ENCODE assay signal across 9 cellular contexts in the genomic region with DNA sequence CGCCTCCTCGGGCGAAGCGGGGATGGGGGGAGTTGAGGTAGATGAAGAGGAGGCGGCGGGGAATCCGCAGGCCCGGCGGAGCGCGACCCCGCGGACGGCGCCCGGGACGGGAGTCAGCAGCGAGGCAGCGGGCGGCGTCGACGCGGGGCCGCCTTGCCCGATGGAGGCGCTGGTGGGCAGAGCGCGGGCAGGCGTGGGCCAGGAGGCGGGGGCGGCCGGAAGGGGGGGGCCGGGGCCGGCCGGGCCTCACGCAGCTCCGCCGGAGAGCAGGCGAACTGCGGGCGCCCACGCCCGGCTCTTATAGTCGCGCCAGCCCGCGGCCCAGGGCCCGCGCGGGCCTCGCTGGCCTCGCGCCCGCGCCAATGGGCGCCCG. TPM values are rescaled to one million over a fixed set of nuclear protein-coding genes. Genes with fewer than 3 reads are reported as not detected.
DNase-seq lines count a peak whose midpoint lies in the region; ATAC-seq and TF ChIP-seq lines count a peak whose summit lies in the region.
"Had no signal": no experiment of that assay in that cellular context is flagged by ENCODE, and none has a peak within 500 bp of the region (broad histone marks: within the 10 kb centered on the region; RNA-seq: fewer than 3 reads in every experiment).

A gene with protein sequence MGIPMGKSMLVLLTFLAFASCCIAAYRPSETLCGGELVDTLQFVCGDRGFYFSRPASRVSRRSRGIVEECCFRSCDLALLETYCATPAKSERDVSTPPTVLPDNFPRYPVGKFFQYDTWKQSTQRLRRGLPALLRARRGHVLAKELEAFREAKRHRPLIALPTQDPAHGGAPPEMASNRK (minus strand): TSS at position 272 of the 373 bp plus-strand sequence. CDS start 3,866 bp downstream, outside the sequence.

- no peak for TF ChIP-seq POLR2A in breast epithelium (IDR thresholded peaks at IDR 0.05)

- H3K9me3 Mint-ChIP-seq in T-helper 1 cell treated with Interleukin-12 subunit alpha and Interleukin-12 subunit beta and Interleukin-4 antibody, amounts not matched to agents 30 μg/mL and 1 μg/mL, for 36 hours: no peaks in the 10 kb centered on the region

- in situ Hi-C loops in HAP-1 (cut with MboI; ENCODE audit: low sequenced_read_pairs): no loop called here

- H3K4me1 ChIP-seq in breast epithelium (peaks cover 8 to 17% of the 10 kb centered on the region in 2 donors), liver (ENCODE audit: control insufficient read depth in 4 of 4, insufficient read depth in 4 of 4, low read length in 3 of 4) (peaks cover 16 to 43% (median 29%) of the 10 kb centered on the region in 4 donors), thymus (ENCODE audit: control insufficient read depth, insufficient read depth, low read length) (no peaks in the 10 kb centered on the region), HAP-1 (no peaks in the 10 kb centered on the region)

- no peak for DNase-seq in T-helper 1 cell
- DNase-seq in breast epithelium (ENCODE audit: low spot score in 2 of 2): no peak
- DNase-seq in DMS53 (lab: John Stamatoyannopoulos, UW): no peak
- no peak for DNase-seq in HAP-1 (ENCODE audit: low spot score in 2 of 2)

- no peak within 1 kb of the TSS for H3K27ac Mint-ChIP-seq in T-helper 1 cell treated with Interleukin-12 subunit alpha and Interleukin-12 subunit beta and Interleukin-4 antibody, amounts not matched to agents 30 μg/mL and 1 μg/mL, for 36 hours

- no peaks in the 10 kb centered on the region for H3K36me3 Mint-ChIP-seq in T-helper 1 cell treated with Interleukin-12 subunit alpha and Interleukin-12 subunit beta and Interleukin-4 antibody, amounts not matched to agents 30 μg/mL and 1 μg/mL, for 36 hours (ENCODE audit: low read depth)

- TF ChIP-seq CTCF in breast epithelium (IDR thresholded peaks at IDR 0.05) (no peak), liver (IDR thresholded peaks at IDR 0.05; ENCODE audit: low read depth, low read length, missing input control) (no peak)

- WGBS in liver: 29% methylated on average over 58 of the region's 58 CpGs
- 2% methylated on average over 57 of the region's 58 CpGs for WGBS in thymus

- H3K9me3 ChIP-seq in breast epithelium: no peaks in the 10 kb centered on the region
- no peaks in the 10 kb centered on the region for H3K9me3 ChIP-seq in liver (ENCODE audit: control insufficient read depth in 4 of 4, low read length in 3 of 4)
- no peaks in the 10 kb centered on the region for H3K9me3 ChIP-seq in thymus (ENCODE audit: control insufficient read depth)
- no peaks in the 10 kb centered on the region for H3K9me3 ChIP-seq in HAP-1
- H3K9me3 ChIP-seq: BLaER1 had no signal

- intact Hi-C loops in breast epithelium (cut with DNase I; ENCODE audit: low total_unique reads): no loop called here

- no peak for TF ChIP-seq RAD21 in liver (IDR thresholded peaks at IDR 0.05)

- H3K27ac ChIP-seq in breast epithelium (peak within 1 kb of the TSS in 1 of 2 donors; percentile 81), liver (ENCODE audit: low read depth in 1 of 2, low read length in 2 of 2) (peak within 1 kb of the TSS in 1 of 2 donors; percentile 50), thymus (ENCODE audit: low read depth) (no peak within 1 kb of the TSS)
- H3K27ac ChIP-seq: BLaER1 had no signal

- peaks cover 70% of the 10 kb centered on the region for H3K27me3 Mint-ChIP-seq in T-helper 1 cell treated with Interleukin-12 subunit alpha and Interleukin-12 subunit beta and Interleukin-4 antibody, amounts not matched to agents 30 μg/mL and 1 μg/mL, for 36 hours (ENCODE audit: low read depth)

- H3K27me3 ChIP-seq in breast epithelium (peaks cover 17 to 91% of the 10 kb centered on the region in 2 donors), liver (ENCODE audit: control insufficient read depth in 4 of 4, insufficient read depth in 4 of 4, low read length in 3 of 4) (no peaks in the 10 kb centered on the region), thymus (ENCODE audit: control insufficient read depth, insufficient read depth) (peaks cover 89% of the 10 kb centered on the region), HAP-1 (ENCODE audit: low read depth) (peaks cover 71% of the 10 kb centered on the region)

- peak within 1 kb of the TSS; percentile 32 to 73 (median 46) for H3K4me3 ChIP-seq in breast epithelium
- peak within 1 kb of the TSS in 1 of 3 donors; percentile 30 for H3K4me3 ChIP-seq in liver (ENCODE audit: low read depth in 1 of 3, low read length in 3 of 3)
- H3K4me3 ChIP-seq in thymus (ENCODE audit: low read length): peak within 1 kb of the TSS; percentile 18
- H3K4me3 ChIP-seq in HAP-1: no peak within 1 kb of the TSS
- H3K4me3 ChIP-seq: BLaER1 had no signal

- H3K36me3 ChIP-seq in breast epithelium (no peaks in the 10 kb centered on the region), liver (ENCODE audit: control insufficient read depth in 4 of 4, insufficient read depth in 3 of 4, low read depth in 1 of 4, low read length in 3 of 4) (peaks cover 9 to 17% (median 12%) of the 10 kb centered on the region in 4 donors), thymus (ENCODE audit: control insufficient read depth, insufficient read depth) (no peaks in the 10 kb centered on the region), HAP-1 (replicated peaks) (no peaks in the 10 kb centered on the region)
- H3K36me3 ChIP-seq: BLaER1 had no signal

- no peak within 1 kb of the TSS for H3K9ac ChIP-seq in liver (ENCODE audit: low read depth in 1 of 2, low read length in 2 of 2)
- H3K9ac ChIP-seq: BLaER1 had no signal

- peak within 1 kb of the TSS; percentile 44 for H3K4me3 Mint-ChIP-seq in T-helper 1 cell treated with Interleukin-12 subunit alpha and Interleukin-12 subunit beta and Interleukin-4 antibody, amounts not matched to agents 30 μg/mL and 1 μg/mL, for 36 hours

- peaks cover 5% of the 10 kb centered on the region for H3K4me1 Mint-ChIP-seq in T-helper 1 cell treated with Interleukin-12 subunit alpha and Interleukin-12 subunit beta and Interleukin-4 antibody, amounts not matched to agents 30 μg/mL and 1 μg/mL, for 36 hours (ENCODE audit: low read depth)

- no peak for ATAC-seq in HG03196 (IDR thresholded peaks at IDR 0.05; ENCODE audit: unreplicated experiment)

TF ChIP-seq in liver, 16 proteins besides CTCF, POLR2A, EP300 and RAD21 (continues in another document):
- TF ChIP-seq, protein P1, sequence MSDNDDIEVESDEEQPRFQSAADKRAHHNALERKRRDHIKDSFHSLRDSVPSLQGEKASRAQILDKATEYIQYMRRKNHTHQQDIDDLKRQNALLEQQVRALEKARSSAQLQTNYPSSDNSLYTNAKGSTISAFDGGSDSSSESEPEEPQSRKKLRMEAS (IDR thresholded peaks at IDR 0.05): no peak
- no peak for TF ChIP-seq SP1 (IDR thresholded peaks at IDR 0.05)
- no peak for TF ChIP-seq YY1 (IDR thresholded peaks at IDR 0.05)
- no peak for TF ChIP-seq FOXA1 (IDR thresholded peaks at IDR 0.05)
- no peak for TF ChIP-seq HNF4G (IDR thresholded peaks at IDR 0.05)
- TF ChIP-seq, protein P2, sequence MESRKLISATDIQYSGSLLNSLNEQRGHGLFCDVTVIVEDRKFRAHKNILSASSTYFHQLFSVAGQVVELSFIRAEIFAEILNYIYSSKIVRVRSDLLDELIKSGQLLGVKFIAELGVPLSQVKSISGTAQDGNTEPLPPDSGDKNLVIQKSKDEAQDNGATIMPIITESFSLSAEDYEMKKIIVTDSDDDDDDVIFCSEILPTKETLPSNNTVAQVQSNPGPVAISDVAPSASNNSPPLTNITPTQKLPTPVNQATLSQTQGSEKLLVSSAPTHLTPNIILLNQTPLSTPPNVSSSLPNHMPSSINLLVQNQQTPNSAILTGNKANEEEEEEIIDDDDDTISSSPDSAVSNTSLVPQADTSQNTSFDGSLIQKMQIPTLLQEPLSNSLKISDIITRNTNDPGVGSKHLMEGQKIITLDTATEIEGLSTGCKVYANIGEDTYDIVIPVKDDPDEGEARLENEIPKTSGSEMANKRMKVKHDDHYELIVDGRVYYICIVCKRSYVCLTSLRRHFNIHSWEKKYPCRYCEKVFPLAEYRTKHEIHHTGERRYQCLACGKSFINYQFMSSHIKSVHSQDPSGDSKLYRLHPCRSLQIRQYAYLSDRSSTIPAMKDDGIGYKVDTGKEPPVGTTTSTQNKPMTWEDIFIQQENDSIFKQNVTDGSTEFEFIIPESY (IDR thresholded peaks at IDR 0.05): no peak
- TF ChIP-seq GABPA (IDR thresholded peaks at IDR 0.05 in 1 of 2, conservative IDR thresholded peaks at IDR 0.05 in 1 of 2): no peak
- no peak for TF ChIP-seq NR2F2 (IDR thresholded peaks at IDR 0.05)
- TF ChIP-seq TAF1 (conservative IDR thresholded peaks at IDR 0.05): no peak
- TF ChIP-seq RXRA (IDR thresholded peaks at IDR 0.05): no peak
- TF ChIP-seq, protein P3, sequence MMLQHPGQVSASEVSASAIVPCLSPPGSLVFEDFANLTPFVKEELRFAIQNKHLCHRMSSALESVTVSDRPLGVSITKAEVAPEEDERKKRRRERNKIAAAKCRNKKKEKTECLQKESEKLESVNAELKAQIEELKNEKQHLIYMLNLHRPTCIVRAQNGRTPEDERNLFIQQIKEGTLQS (IDR thresholded peaks at IDR 0.05): no peak
- no peak for TF ChIP-seq HNF4A (conservative IDR thresholded peaks at IDR 0.05)
- no peak for TF ChIP-seq EGR1 (IDR thresholded peaks at IDR 0.05; ENCODE audit: low read depth in 2 of 2)
- no peak for TF ChIP-seq JUND (IDR thresholded peaks at IDR 0.05)
- TF ChIP-seq FOXA2 (IDR thresholded peaks at IDR 0.05): no peak

RNA-seq across cellular contexts. Expression of the gene that starts here (rescaled TPM):
- total RNA-seq in breast epithelium: 10 to 100 TPM; 13.6 to 65.7 (median 65.2) TPM
- total RNA-seq in liver: 1,000 to 10,000 TPM in 1 of 2 donors, 10 to 100 TPM in 1; 70.5 to 1,440 TPM
- polyA plus RNA-seq in liver: 100 to 1,000 TPM; 125 to 259 TPM
- polyA plus RNA-seq in thymus: 7.2 TPM

Comparison
In these comparisons a context has a peak if more than half of its experiments do, and no peak if none do; other contexts are left out.
1. RNA of the gene that starts here (polyA plus RNA-seq): 125 to 259 TPM in liver; 7.2 TPM in thymus (single experiment); every median in the first group is over 10 times any median in the second.